ENCODE assay signal across 17 cellular contexts in genomic region chr2:225177098-225177497, GRCh38.
A peak's percentile ranks its signal among the peaks of the same experiment; 100 is the strongest.
DNase-seq lines count a peak whose midpoint lies in the region; ATAC-seq and TF ChIP-seq lines count a peak whose summit lies in the region.
"Had no signal": no experiment of that assay in that cellular context is flagged by ENCODE, and none has a peak within 500 bp of the region (broad histone marks: within the 10 kb centered on the region; RNA-seq: fewer than 3 reads in every experiment).

No MANE protein-coding gene starts in this region.

- no peaks in the 10 kb centered on the region for H3K27me3 ChIP-seq in brain microvascular endothelial cell (replicated peaks)
- H3K27me3 ChIP-seq: SJSA1 had no signal

- POLR2A ChIA-PET in naive thymus-derived CD8-positive, alpha-beta T cell (lab: Charles Lee): no interaction called here
- POLR2A ChIA-PET in activated CD4-positive, alpha-beta T cell treated with anti-CD3 and anti-CD28 coated beads, Interleukin-2, amount 10 ng/mL, durations not matched to agents 7 days and 5 days (lab: Charles Lee): no interaction called here

- H3K36me3 ChIP-seq in brain microvascular endothelial cell (replicated peaks): no peaks in the 10 kb centered on the region
- H3K36me3 ChIP-seq: SJSA1 had no signal

- peak overlapping the region in 1 of 10 donors; percentile 65 for H3K27ac Mint-ChIP-seq in naive thymus-derived CD8-positive, alpha-beta T cell
- no peak overlapping the region for H3K27ac Mint-ChIP-seq in activated CD4-positive, alpha-beta T cell treated with anti-CD3 and anti-CD28 coated beads, Interleukin-2, amount 10 ng/mL, durations not matched to agents 7 days and 5 days
- H3K27ac Mint-ChIP-seq: activated T-cell treated with anti-CD3 and anti-CD28 coated beads, Interleukin-2, amount 50 U/mL, for 24 hours; CD8-positive, alpha-beta memory T cell; mesothelial cell of epicardium had no signal

- H3K4me1 Mint-ChIP-seq in naive thymus-derived CD8-positive, alpha-beta T cell: peaks cover 0 to 10% (median under 1%) of the 10 kb centered on the region in 4 donors
- no peaks in the 10 kb centered on the region for H3K4me1 Mint-ChIP-seq in activated CD4-positive, alpha-beta T cell treated with anti-CD3 and anti-CD28 coated beads, Interleukin-2, amount 10 ng/mL, durations not matched to agents 7 days and 5 days
- H3K4me1 Mint-ChIP-seq: CD8-positive, alpha-beta memory T cell; mesothelial cell of epicardium had no signal

- peak; percentile 83 for DNase-seq in AG20443 (ENCODE audit: low spot score)
- DNase-seq in HPDE6-E6E7 (ENCODE audit: extremely low spot score): peak; percentile 4
- DNase-seq in brain microvascular endothelial cell: peak; percentile 6
- peak; percentile 71 for DNase-seq in kidney tubule cell (ENCODE audit: low spot score)
- DNase-seq in naive thymus-derived CD8-positive, alpha-beta T cell: no peak
- no peak for DNase-seq in activated CD4-positive, alpha-beta T cell treated with anti-CD3 and anti-CD28 coated beads, Interleukin-2, amount 10 ng/mL, durations not matched to agents 7 days and 5 days
- no peak for DNase-seq in ACHN
- DNase-seq: activated T-cell treated with anti-CD3 and anti-CD28 coated beads, Interleukin-2, amount 50 U/mL, for 24 hours; aorta; CD8-positive, alpha-beta memory T cell; effector memory CD4-positive, alpha-beta T cell; NCI-H1092 treated with DMSO at 0.1 percent for 48 hours; NCI-H82; psoas muscle had no signal

- no peak for TF ChIP-seq CTCF in brain microvascular endothelial cell (IDR thresholded peaks at IDR 0.05; ENCODE audit: low read depth, low read length, missing control alignments)

- H3K9me3 Mint-ChIP-seq in naive thymus-derived CD8-positive, alpha-beta T cell: peaks cover 0 to 2% (median 0%) of the 10 kb centered on the region in 9 donors
- H3K9me3 Mint-ChIP-seq in activated CD4-positive, alpha-beta T cell treated with anti-CD3 and anti-CD28 coated beads, Interleukin-2, amount 10 ng/mL, durations not matched to agents 7 days and 5 days: no peaks in the 10 kb centered on the region
- H3K9me3 Mint-ChIP-seq: activated T-cell treated with anti-CD3 and anti-CD28 coated beads, Interleukin-2, amount 50 U/mL, for 24 hours; CD8-positive, alpha-beta memory T cell; mesothelial cell of epicardium had no signal

- H3K27ac ChIP-seq in brain microvascular endothelial cell: no peak overlapping the region
- H3K27ac ChIP-seq: psoas muscle, SJSA1 had no signal

- no peak overlapping the region for H3K4me3 ChIP-seq in brain microvascular endothelial cell (ENCODE audit: low read depth, low read length)
- H3K4me3 ChIP-seq: psoas muscle, SJSA1 had no signal

- H3K36me3 Mint-ChIP-seq in naive thymus-derived CD8-positive, alpha-beta T cell: no peaks in the 10 kb centered on the region
- H3K36me3 Mint-ChIP-seq in activated CD4-positive, alpha-beta T cell treated with anti-CD3 and anti-CD28 coated beads, Interleukin-2, amount 10 ng/mL, durations not matched to agents 7 days and 5 days (ENCODE audit: low read depth): no peaks in the 10 kb centered on the region
- H3K36me3 Mint-ChIP-seq: mesothelial cell of epicardium had no signal

- no peak for ATAC-seq in naive thymus-derived CD8-positive, alpha-beta T cell
- ATAC-seq in HG03469 (IDR thresholded peaks at IDR 0.05; ENCODE audit: unreplicated experiment): no peak

- no peaks in the 10 kb centered on the region for H3K27me3 Mint-ChIP-seq in naive thymus-derived CD8-positive, alpha-beta T cell
- H3K27me3 Mint-ChIP-seq in activated CD4-positive, alpha-beta T cell treated with anti-CD3 and anti-CD28 coated beads, Interleukin-2, amount 10 ng/mL, durations not matched to agents 7 days and 5 days: peaks cover 1% of the 10 kb centered on the region
- H3K27me3 Mint-ChIP-seq: activated T-cell treated with anti-CD3 and anti-CD28 coated beads, Interleukin-2, amount 50 U/mL, for 24 hours had no signal

- in situ Hi-C loops in brain microvascular endothelial cell (cut with HindIII; ENCODE audit: low pct_ligation_motif_present, low sequenced_read_pairs) (no loop called here), ACHN (cut with HindIII; ENCODE audit: low pct_ligation_motif_present, low pct_unique_long_range_greater_than_20kb, low sequenced_read_pairs) (no loop called here)

- no peak overlapping the region for H3K4me3 Mint-ChIP-seq in naive thymus-derived CD8-positive, alpha-beta T cell
- no peak overlapping the region for H3K4me3 Mint-ChIP-seq in activated CD4-positive, alpha-beta T cell treated with anti-CD3 and anti-CD28 coated beads, Interleukin-2, amount 10 ng/mL, durations not matched to agents 7 days and 5 days
- H3K4me3 Mint-ChIP-seq: activated T-cell treated with anti-CD3 and anti-CD28 coated beads, Interleukin-2, amount 50 U/mL, for 24 hours; CD8-positive, alpha-beta memory T cell; mesothelial cell of epicardium had no signal

- CTCF ChIA-PET in activated CD4-positive, alpha-beta T cell treated with anti-CD3 and anti-CD28 coated beads, Interleukin-2, amount 10 ng/mL, durations not matched to agents 7 days and 5 days (lab: Charles Lee): no interaction called here

Comparison
In these comparisons a context has a peak if more than half of its experiments do, and no peak if none do; other contexts are left out.
1. DNase-seq: peak in AG20443 (single experiment), HPDE6-E6E7 (single experiment), brain microvascular endothelial cell (single experiment) and kidney tubule cell (single experiment); none in naive thymus-derived CD8-positive, alpha-beta T cell (0 of 10), activated CD4-positive, alpha-beta T cell treated with anti-CD3 and anti-CD28 coated beads, Interleukin-2, amount 10 ng/mL, durations not matched to agents 7 days and 5 days (single experiment) and ACHN (single experiment).